10 cellular contexts compared by ENCODE assay signal in the genomic region with DNA sequence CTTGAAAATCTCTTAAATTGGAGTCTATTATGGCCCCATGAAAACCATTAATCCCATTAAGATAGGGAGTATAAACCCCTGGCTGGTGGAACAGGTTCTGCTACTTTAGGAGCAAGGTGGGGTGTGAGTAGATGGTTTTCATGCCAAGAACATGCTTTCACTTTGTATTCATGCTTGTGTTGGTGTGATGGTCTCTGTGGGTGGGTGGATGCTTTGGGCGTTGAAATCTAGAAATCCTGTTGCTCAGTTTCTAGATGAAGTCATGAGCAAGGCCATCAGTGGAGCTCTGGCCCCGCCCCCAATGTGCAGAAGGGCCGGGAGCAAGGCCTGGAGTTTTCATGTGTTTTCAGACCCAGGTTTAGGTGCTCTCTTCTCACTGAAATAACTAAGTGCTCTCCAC. TPM values are rescaled to one million over a fixed set of nuclear protein-coding genes. Genes with fewer than 3 reads are reported as not detected.
A peak's percentile ranks its signal among the peaks of the same experiment; 100 is the strongest.
DNase-seq lines count a peak whose midpoint lies in the region; ATAC-seq and FAIRE-seq lines count a peak whose summit lies in the region.
"Had no signal": no experiment of that assay in that cellular context is flagged by ENCODE, and none has a peak within 500 bp of the region (broad histone marks: within the 10 kb centered on the region; RNA-seq: fewer than 3 reads in every experiment).

No MANE protein-coding gene starts in this region.

- no peaks in the 10 kb centered on the region for H3K27me3 Mint-ChIP-seq in IgD-negative memory B cell

- no peak for ATAC-seq in right cardiac atrium
- no peak for ATAC-seq in HG02759 (IDR thresholded peaks at IDR 0.05; ENCODE audit: unreplicated experiment)

- FAIRE-seq in small intestine (lab: Jason Lieb, UNC): no peak
- FAIRE-seq: endometrium had no signal

- H3K27me3 ChIP-seq in small intestine (ENCODE audit: control insufficient read depth in 2 of 2, insufficient read depth in 2 of 2, low read length in 2 of 2): no peaks in the 10 kb centered on the region
- H3K27me3 ChIP-seq in right cardiac atrium (ENCODE audit: control insufficient read depth, insufficient read depth): no peaks in the 10 kb centered on the region

- peaks cover 3% of the 10 kb centered on the region for H3K36me3 Mint-ChIP-seq in IgD-negative memory B cell

- H3K4me1 Mint-ChIP-seq in IgD-negative memory B cell: peaks cover 22 to 58% (median 24%) of the 10 kb centered on the region in 3 donors

- DNase-seq in G401 (ENCODE audit: low spot score): peak; percentile 23
- DNase-seq in astrocyte of the hippocampus (ENCODE audit: low read depth, low spot score): peak; percentile 24
- DNase-seq in small intestine: peak; percentile 21
- no peak for DNase-seq in dermis blood vessel endothelial cell
- no peak for DNase-seq in HCEC 1CT
- no peak for DNase-seq in right cardiac atrium

- intact Hi-C loops in right cardiac atrium (cut with DNase I): no loop called here

- H3K4me3 Mint-ChIP-seq in IgD-negative memory B cell: peak overlapping the region in 1 of 4 donors; percentile 24

- H3K27ac ChIP-seq in small intestine (ENCODE audit: low read depth in 1 of 2, low read length in 1 of 2) (peak overlapping the region in 1 of 2 donors; percentile 21), right cardiac atrium (ENCODE audit: low read length) (no peak overlapping the region)

- peaks cover 7 to 8% of the 10 kb centered on the region in 2 donors for H3K36me3 ChIP-seq in small intestine (ENCODE audit: control insufficient read depth in 2 of 2, insufficient read depth in 2 of 2, low read length in 2 of 2)

- no peaks in the 10 kb centered on the region for H3K9me3 ChIP-seq in small intestine (ENCODE audit: control insufficient read depth, low read depth)
- no peaks in the 10 kb centered on the region for H3K9me3 ChIP-seq in right cardiac atrium (ENCODE audit: control insufficient read depth, low read length)

- H3K27ac Mint-ChIP-seq in IgD-negative memory B cell: peak overlapping the region in 2 of 3 donors; percentile 14 to 86

- H3K4me3 ChIP-seq in small intestine (ENCODE audit: low read depth in 1 of 2, low read length in 2 of 2) (no peak overlapping the region), right cardiac atrium (ENCODE audit: low read length) (no peak overlapping the region)

- H3K9me3 Mint-ChIP-seq in IgD-negative memory B cell: no peaks in the 10 kb centered on the region

- 19 to 30% (median 27%) methylated on average over 3 of the region's 3 CpGs for WGBS in small intestine, 3 donors
- 56% methylated on average over 3 of the region's 3 CpGs for WGBS in right cardiac atrium

- H3K4me1 ChIP-seq in small intestine (ENCODE audit: control insufficient read depth in 2 of 2, insufficient read depth in 1 of 2, low read depth in 1 of 2, low read length in 1 of 2) (peaks cover 0 to 11% of the 10 kb centered on the region in 2 donors), right cardiac atrium (ENCODE audit: control insufficient read depth, insufficient read depth, low read length) (peaks cover 5% of the 10 kb centered on the region)

- in situ Hi-C loops in G401 (cut with HindIII; ENCODE audit: low sequenced_read_pairs): no loop called here

RNA-seq across cellular contexts. Expression of gene PLD6, which starts 20.1 kb away (rescaled TPM):
- total RNA-seq in G401 (2014; rRNA removed; shearing (Covaris generic)): 12.4 and 16.2 TPM in 2 replicates
- 5.8 TPM for polyA plus RNA-seq in IgD-negative memory B cell
- 1 to 10 TPM; 1.4 to 1.8 (median 1.5) TPM for polyA plus RNA-seq in small intestine
- 1.4 and 2.0 TPM in 2 replicates for total RNA-seq in dermis blood vessel endothelial cell
- 1 to 10 TPM; 3.8 to 5.4 (median 4.0) TPM for total RNA-seq in right cardiac atrium
- polyA plus RNA-seq in right cardiac atrium: 2.9 TPM
- total RNA-seq: M059J had no signal

RNA-seq across cellular contexts. Expression of gene FLCN, which starts 50.9 kb away (rescaled TPM):
- total RNA-seq in G401 (2014; rRNA removed; shearing (Covaris generic)): 66.2 and 75.3 TPM in 2 replicates
- polyA plus RNA-seq in IgD-negative memory B cell (2.4 TPM), small intestine (10 to 100 TPM; 17.5 to 38.4 (median 37.3) TPM), right cardiac atrium (30.7 TPM)
- total RNA-seq in dermis blood vessel endothelial cell (51.6 and 75.0 TPM in 2 replicates), right cardiac atrium (10 to 100 TPM; 22.9 to 55.7 (median 30.7) TPM)

Comparison
In these comparisons a context has a peak if more than half of its experiments do, and no peak if none do; other contexts are left out.
1. DNase-seq: peak in G401 (single experiment), astrocyte of the hippocampus (single experiment) and small intestine (single experiment); none in dermis blood vessel endothelial cell (single experiment), HCEC 1CT (single experiment) and right cardiac atrium (0 of 3).